10 cellular contexts compared by ENCODE assay signal in the genomic region with DNA sequence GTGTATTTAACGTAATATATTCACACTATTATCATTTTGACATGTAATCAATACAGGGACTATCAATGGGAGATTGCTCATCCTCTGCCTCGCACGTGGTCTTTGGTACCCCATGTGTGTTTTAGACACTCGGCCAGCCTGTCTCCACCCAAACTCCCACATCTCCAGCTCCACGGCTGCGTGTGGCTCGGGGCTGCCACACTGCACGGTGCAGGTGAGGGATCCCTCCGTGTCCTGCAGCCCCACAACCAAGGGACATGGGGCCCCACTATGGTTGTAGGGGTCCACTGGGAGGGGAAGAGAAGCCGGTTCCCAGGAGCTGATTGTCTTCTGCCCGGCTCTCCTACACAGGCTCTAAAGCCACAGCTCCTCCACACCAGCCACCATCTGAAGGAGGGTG.
"Had no signal": no experiment of that assay in that cellular context is flagged by ENCODE, and none has a peak within 500 bp of the region (broad histone marks: within the 10 kb centered on the region; RNA-seq: fewer than 3 reads in every experiment).

No MANE protein-coding gene starts in this region.

- FAIRE-seq: H54 had no signal

- H3K9me3 ChIP-seq: HAP-1 had no signal

- H2AFZ ChIP-seq: GM23248, GM23338 had no signal

- H3K4me2 ChIP-seq: GM23338 had no signal

- H3K36me3 ChIP-seq: HAP-1 had no signal

- DNase-seq: GM23248, GOT3, H7, H9, HCEC 1CT, HFFc6 had no signal

- H3K27ac ChIP-seq: GM23248 had no signal

- H3K4me1 ChIP-seq: HAP-1 had no signal

- H3K9ac ChIP-seq: GM23248 had no signal

- ATAC-seq: HCT116 had no signal

- H3K4me3 ChIP-seq: GM23248, GM23338, HAP-1 had no signal
